25 cellular contexts compared by ENCODE assay signal in the genomic region with DNA sequence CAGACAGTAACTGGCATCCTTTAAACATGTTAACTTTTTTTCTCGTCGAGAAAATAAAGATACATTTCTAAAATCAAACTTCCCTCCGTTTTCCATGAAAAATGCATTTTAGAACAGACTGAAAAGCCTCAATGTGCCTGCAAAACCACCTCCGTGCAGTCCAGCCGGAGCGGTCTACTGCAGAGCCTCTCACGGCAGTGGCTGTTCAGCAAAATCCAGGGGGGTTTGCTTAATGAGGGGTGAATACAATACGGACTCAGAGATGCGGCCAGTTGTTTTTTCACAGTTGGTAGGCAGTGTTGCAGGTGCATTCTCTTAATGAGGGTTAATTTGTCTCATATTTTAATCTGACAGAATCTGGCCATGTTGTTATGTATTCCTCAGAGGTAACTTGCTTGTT.
"Had no signal": no experiment of that assay in that cellular context is flagged by ENCODE, and none has a peak within 500 bp of the region (broad histone marks: within the 10 kb centered on the region; RNA-seq: fewer than 3 reads in every experiment).

No MANE protein-coding gene starts in this region.

- FAIRE-seq: endometrium, kidney, TTC549 had no signal

- H3K27ac Mint-ChIP-seq: activated CD4-positive, alpha-beta T cell treated with anti-CD3 and anti-CD28 coated beads, Interleukin-2, amount 10 ng/mL, durations not matched to agents 7 days and 5 days; activated CD8-positive, alpha-beta T cell treated with anti-CD3 and anti-CD28 coated beads for 36 hours; activated naive CD8-positive, alpha-beta T cell treated with anti-CD3 and anti-CD28 coated beads, Interleukin-2, amount 50 U/mL, for 24 hours; activated T-helper 1 cell treated with anti-CD3 and anti-CD28 coated beads, Interleukin-12 subunit alpha, Interleukin-12 subunit beta, Interleukin-2, Interleukin-4 antibody, amounts not matched to agents 30 ng/mL and 10 ng/mL and 1 ng/mL, durations not matched to agents 14 hours and 24 hours and 36 hours; naive thymus-derived CD8-positive, alpha-beta T cell; stimulated activated effector memory CD8-positive, alpha-beta T cell treated with anti-CD3 and anti-CD28 coated beads, Interleukin-12 subunit alpha, Interleukin-12 subunit beta, amount 100 ng/mL, for 72 hours; stimulated activated naive CD8-positive, alpha-beta T cell treated with anti-CD3 and anti-CD28 coated beads, Interleukin-15, amount 100 ng/mL, for 72 hours had no signal

- H3K9me3 Mint-ChIP-seq: activated CD4-positive, alpha-beta T cell treated with anti-CD3 and anti-CD28 coated beads, Interleukin-2, amount 10 ng/mL, durations not matched to agents 7 days and 5 days; activated CD8-positive, alpha-beta T cell treated with anti-CD3 and anti-CD28 coated beads for 36 hours; activated naive CD8-positive, alpha-beta T cell treated with anti-CD3 and anti-CD28 coated beads, Interleukin-2, amount 50 U/mL, for 24 hours; activated T-helper 1 cell treated with anti-CD3 and anti-CD28 coated beads, Interleukin-12 subunit alpha, Interleukin-12 subunit beta, Interleukin-2, Interleukin-4 antibody, amounts not matched to agents 30 ng/mL and 10 ng/mL and 1 ng/mL, durations not matched to agents 14 hours and 24 hours and 36 hours; stimulated activated effector memory CD8-positive, alpha-beta T cell treated with anti-CD3 and anti-CD28 coated beads, Interleukin-12 subunit alpha, Interleukin-12 subunit beta, amount 100 ng/mL, for 72 hours; stimulated activated naive CD8-positive, alpha-beta T cell treated with anti-CD3 and anti-CD28 coated beads, Interleukin-15, amount 100 ng/mL, for 72 hours had no signal

- H3K27me3 ChIP-seq: cardiac muscle cell, neutrophil, ovary, suprapubic skin, tibial nerve had no signal

- H3K4me1 Mint-ChIP-seq: activated CD4-positive, alpha-beta T cell treated with anti-CD3 and anti-CD28 coated beads, Interleukin-2, amount 10 ng/mL, durations not matched to agents 7 days and 5 days; activated naive CD8-positive, alpha-beta T cell treated with anti-CD3 and anti-CD28 coated beads, Interleukin-2, amount 50 U/mL, for 24 hours; naive thymus-derived CD8-positive, alpha-beta T cell; stimulated activated effector memory CD8-positive, alpha-beta T cell treated with anti-CD3 and anti-CD28 coated beads, Interleukin-12 subunit alpha, Interleukin-12 subunit beta, amount 100 ng/mL, for 72 hours; stimulated activated naive CD8-positive, alpha-beta T cell treated with anti-CD3 and anti-CD28 coated beads, Interleukin-15, amount 100 ng/mL, for 72 hours had no signal

- H3K36me3 ChIP-seq: cardiac muscle cell, neutrophil, ovary, suprapubic skin, tibial nerve, WERI-Rb-1 had no signal

- H3K9me3 ChIP-seq: neutrophil, ovary, psoas muscle, suprapubic skin, tibial nerve had no signal

- ATAC-seq: activated CD8-positive, alpha-beta T cell treated with anti-CD3 and anti-CD28 coated beads for 36 hours; activated naive CD8-positive, alpha-beta T cell treated with anti-CD3 and anti-CD28 coated beads, Interleukin-2, amount 50 U/mL, for 24 hours; left lobe of liver; naive thymus-derived CD8-positive, alpha-beta T cell; psoas muscle; right cardiac atrium; stimulated activated effector memory CD8-positive, alpha-beta T cell treated with anti-CD3 and anti-CD28 coated beads, Interleukin-12 subunit alpha, Interleukin-12 subunit beta, amount 100 ng/mL, for 72 hours; stimulated activated naive CD8-positive, alpha-beta T cell treated with anti-CD3 and anti-CD28 coated beads, Interleukin-15, amount 100 ng/mL, for 72 hours had no signal

- H3K4me3 Mint-ChIP-seq: activated CD4-positive, alpha-beta T cell treated with anti-CD3 and anti-CD28 coated beads, Interleukin-2, amount 10 ng/mL, durations not matched to agents 7 days and 5 days; activated CD8-positive, alpha-beta T cell treated with anti-CD3 and anti-CD28 coated beads for 36 hours; activated naive CD8-positive, alpha-beta T cell treated with anti-CD3 and anti-CD28 coated beads, Interleukin-2, amount 50 U/mL, for 24 hours; activated T-helper 1 cell treated with anti-CD3 and anti-CD28 coated beads, Interleukin-12 subunit alpha, Interleukin-12 subunit beta, Interleukin-2, Interleukin-4 antibody, amounts not matched to agents 30 ng/mL and 10 ng/mL and 1 ng/mL, durations not matched to agents 14 hours and 24 hours and 36 hours; naive thymus-derived CD8-positive, alpha-beta T cell; stimulated activated effector memory CD8-positive, alpha-beta T cell treated with anti-CD3 and anti-CD28 coated beads, Interleukin-12 subunit alpha, Interleukin-12 subunit beta, amount 100 ng/mL, for 72 hours; stimulated activated naive CD8-positive, alpha-beta T cell treated with anti-CD3 and anti-CD28 coated beads, Interleukin-15, amount 100 ng/mL, for 72 hours had no signal

- H3K4me3 ChIP-seq: cardiac muscle cell, lung, ovary, psoas muscle, suprapubic skin, tibial nerve had no signal

- H3K4me1 ChIP-seq: psoas muscle, suprapubic skin, tibial nerve had no signal

- H3K36me3 Mint-ChIP-seq: naive thymus-derived CD8-positive, alpha-beta T cell; stimulated activated effector memory CD8-positive, alpha-beta T cell treated with anti-CD3 and anti-CD28 coated beads, Interleukin-12 subunit alpha, Interleukin-12 subunit beta, amount 100 ng/mL, for 72 hours had no signal

- DNase-seq: activated CD4-positive, alpha-beta T cell treated with anti-CD3 and anti-CD28 coated beads, Interleukin-2, amount 10 ng/mL, durations not matched to agents 7 days and 5 days; activated CD4-positive, CD25-positive, alpha-beta regulatory T cell treated with anti-CD3 and anti-CD28 coated beads, Interleukin-2, amount 50 U/mL, for 72 hours; activated CD8-positive, alpha-beta T cell treated with anti-CD3 and anti-CD28 coated beads for 36 hours; activated gamma-delta T cell; activated naive CD4-positive, alpha-beta T cell treated with anti-CD3 and anti-CD28 coated beads, Interleukin-2, amount 50 U/mL, for 16 hours; activated naive CD8-positive, alpha-beta T cell treated with anti-CD3 and anti-CD28 coated beads, Interleukin-2, amount 50 U/mL, for 24 hours; foreskin fibroblast; kidney; naive thymus-derived CD8-positive, alpha-beta T cell; ovary; psoas muscle; right cardiac atrium; stimulated activated CD4-positive, alpha-beta T cell treated with anti-CD3 and anti-CD28 coated beads, Interleukin-12 subunit alpha, Interleukin-12 subunit beta, amount 100 ng/mL, for 4 hours; stimulated activated naive CD8-positive, alpha-beta T cell treated with anti-CD3 and anti-CD28 coated beads, Interleukin-15, amount 100 ng/mL, for 72 hours; WERI-Rb-1 had no signal

- H3K27me3 Mint-ChIP-seq: activated CD4-positive, alpha-beta T cell treated with anti-CD3 and anti-CD28 coated beads, Interleukin-2, amount 10 ng/mL, durations not matched to agents 7 days and 5 days had no signal

- H3K27ac ChIP-seq: cardiac muscle cell, neutrophil, ovary, psoas muscle, suprapubic skin, tibial nerve, WERI-Rb-1 had no signal
